8 cellular contexts compared by ENCODE assay signal in the genomic region with DNA sequence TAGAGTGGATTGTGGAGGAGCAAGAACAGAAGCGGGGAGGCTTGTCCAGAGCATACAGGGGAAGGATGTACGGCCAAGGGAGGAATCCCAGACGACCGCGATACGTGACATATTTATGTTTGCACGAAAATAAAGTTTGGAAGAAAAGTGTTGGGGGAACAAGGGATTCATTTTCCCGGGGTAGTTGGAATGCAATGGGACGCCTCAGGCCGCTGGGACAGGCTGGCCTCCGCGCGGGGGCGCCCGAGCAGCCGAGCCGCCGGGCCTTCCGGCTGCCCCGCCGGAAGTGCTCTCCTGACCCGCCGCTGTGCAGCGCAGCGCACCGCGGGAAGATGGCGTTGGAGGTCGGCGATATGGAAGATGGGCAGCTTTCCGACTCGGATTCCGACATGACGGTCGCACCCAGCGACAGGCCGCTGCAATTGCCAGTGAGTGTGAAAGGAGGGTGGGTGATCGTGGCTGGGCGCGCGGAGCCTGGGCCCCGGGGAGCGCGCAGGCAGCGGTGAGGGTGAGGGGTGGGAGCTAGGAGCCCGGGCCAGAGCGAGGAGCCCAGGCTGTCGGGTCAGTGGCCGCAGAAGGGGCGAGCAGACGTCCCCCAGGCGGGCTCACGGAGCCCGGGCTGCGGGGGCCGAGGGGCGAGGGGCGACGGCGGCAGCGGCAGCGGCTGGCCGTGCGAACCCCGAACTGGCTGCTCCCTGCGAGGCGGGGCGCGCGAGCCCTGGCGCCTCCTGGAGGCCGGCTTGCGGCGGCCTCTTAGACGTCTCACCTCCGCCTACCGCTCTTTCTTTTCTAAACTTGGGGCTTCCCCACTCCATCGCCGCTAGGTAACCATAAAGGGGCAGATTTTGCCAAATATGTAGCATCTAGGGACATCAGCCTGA. TPM values are rescaled to one million over a fixed set of nuclear protein-coding genes. Genes with fewer than 3 reads are reported as not detected.
DNase-seq lines count a peak whose midpoint lies in the region; ATAC-seq and TF ChIP-seq lines count a peak whose summit lies in the region.

A gene with protein sequence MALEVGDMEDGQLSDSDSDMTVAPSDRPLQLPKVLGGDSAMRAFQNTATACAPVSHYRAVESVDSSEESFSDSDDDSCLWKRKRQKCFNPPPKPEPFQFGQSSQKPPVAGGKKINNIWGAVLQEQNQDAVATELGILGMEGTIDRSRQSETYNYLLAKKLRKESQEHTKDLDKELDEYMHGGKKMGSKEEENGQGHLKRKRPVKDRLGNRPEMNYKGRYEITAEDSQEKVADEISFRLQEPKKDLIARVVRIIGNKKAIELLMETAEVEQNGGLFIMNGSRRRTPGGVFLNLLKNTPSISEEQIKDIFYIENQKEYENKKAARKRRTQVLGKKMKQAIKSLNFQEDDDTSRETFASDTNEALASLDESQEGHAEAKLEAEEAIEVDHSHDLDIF (plus strand): TSS at position 317 of the 881 bp plus-strand sequence. CDS start 16 bp downstream, at position 333.

- H3K4me1 ChIP-seq in IMR-90 (ENCODE audit: control insufficient read depth, insufficient read depth, low read length) (peaks cover 4% of the 10 kb centered on the region), RWPE2 (ENCODE audit: insufficient read depth, poor library complexity, severe bottlenecking) (peaks cover 36% of the 10 kb centered on the region), neuron (ENCODE audit: insufficient read depth, low read length) (peaks cover 18% of the 10 kb centered on the region)

- peaks cover 3% of the 10 kb centered on the region; the same call in 1 of the 2 replicates for H3K9me1 ChIP-seq in IMR-90 (ENCODE audit: insufficient read depth, low read length)

- peak within 1 kb of the TSS; percentile 72 for H3K18ac ChIP-seq in IMR-90 (ENCODE audit: low read depth, low read length)

- H3K27ac ChIP-seq in IMR-90 (ENCODE audit: insufficient read depth, low read length) (peak within 1 kb of the TSS; percentile 94), RWPE2 (ENCODE audit: poor library complexity, severe bottlenecking) (peak within 1 kb of the TSS; percentile 72)

- peak within 1 kb of the TSS; percentile 96 for H4K5ac ChIP-seq in IMR-90 (ENCODE audit: low read depth, low read length)

- dilution Hi-C loops in IMR-90 (cut with HindIII; ENCODE audit: low sequenced_read_pairs, unreplicated experiment), result no loop called here

- H3K56ac ChIP-seq in IMR-90 (ENCODE audit: extremely low read depth, insufficient read depth, low read length), result peak within 1 kb of the TSS; percentile 85; the same call in 1 of the 2 replicates

- peaks cover 4% of the 10 kb centered on the region; the same call in 1 of the 2 replicates for H4K20me1 ChIP-seq in IMR-90 (ENCODE audit: insufficient read depth, low read length)

- TF ChIP-seq POLR2A in IMR-90 (IDR thresholded peaks at IDR 0.05; ENCODE audit: low read depth, low read length), result peak; percentile 40; the same call in 1 of the 2 replicates

- peak within 1 kb of the TSS; percentile 94 for H3K4me2 ChIP-seq in IMR-90 (ENCODE audit: low read depth, low read length)

- H2BK5ac ChIP-seq in IMR-90 (ENCODE audit: low read depth, low read length, poor library complexity, severe bottlenecking), result peak within 1 kb of the TSS; percentile 88

- peak within 1 kb of the TSS; percentile 91 for H4K91ac ChIP-seq in IMR-90 (ENCODE audit: insufficient read depth, low read depth, low read length)

- CTCF ChIA-PET in IMR-90 (lab: Yijun Ruan, JAX), result interaction anchor here (0.7 to 1.6 kb wide), 3 partner anchors 13 to 259 kb away, joined by 4 to 5 read pairs (median 5); no protein-coding TSS in a partner anchor

- H3K79me1 ChIP-seq in IMR-90 (ENCODE audit: low read depth in 1 of 2, low read length in 2 of 2), result peaks cover 11 to 24% of the 10 kb centered on the region in 2 experiments; a peak in 3 of 4 replicates

- no TSS peak for BruUV-seq in IMR-90 (replicated peaks; lab: Mats Ljungman, UMichigan)

- H3K4ac ChIP-seq in IMR-90 (ENCODE audit: low read depth, low read length), result peak within 1 kb of the TSS; percentile 99

- 4% methylated on average over 23 of the region's 79 CpGs; no CpG with 5 or more reads in 1 of the 2 experiments for WGBS in IMR-90 (ENCODE audit: extremely low coverage in 2 of 2, insufficient read length in 1 of 2), 2 experiments

- ATAC-seq in GM21528 (IDR thresholded peaks at IDR 0.05; ENCODE audit: low FRiP score, unreplicated experiment), result peak; percentile 99
- peak; percentile 98 for ATAC-seq in IMR-90 (ENCODE audit: low read depth)
- peak; percentile 92 for ATAC-seq in RWPE2 (ENCODE audit: low read depth)

- H2BK15ac ChIP-seq in IMR-90 (ENCODE audit: low read depth, low read length), result peak within 1 kb of the TSS; percentile 69; the same call in 2 of the 3 replicates

- H3K36me3 ChIP-seq in IMR-90 (ENCODE audit: control insufficient read depth, insufficient read depth, low read length), result peaks cover 13% of the 10 kb centered on the region
- H3K36me3 ChIP-seq in RWPE2 (ENCODE audit: low read depth), result peaks cover 36% of the 10 kb centered on the region
- peaks cover 25% of the 10 kb centered on the region for H3K36me3 ChIP-seq in neuron (ENCODE audit: insufficient read depth, low read length)

- POLR2A ChIA-PET in IMR-90 (lab: Charles Lee; ENCODE audit: unreplicated experiment), result no interaction called here

- in situ Hi-C loops in IMR-90 (cut with MboI; ENCODE audit: low sequenced_read_pairs), result no loop called here

- H2BK120ac ChIP-seq in IMR-90 (ENCODE audit: low read depth, low read length), result peak within 1 kb of the TSS; percentile 78

- peak within 1 kb of the TSS; percentile 91 for H3K23ac ChIP-seq in IMR-90 (ENCODE audit: low read depth, low read length)

- H3K27me3 ChIP-seq in IMR-90 (ENCODE audit: control insufficient read depth, insufficient read depth, low read length) (no peaks in the 10 kb centered on the region), RWPE2 (ENCODE audit: insufficient read depth, poor library complexity, severe bottlenecking) (no peaks in the 10 kb centered on the region), neuron (ENCODE audit: insufficient read depth, low read length) (no peaks in the 10 kb centered on the region)

- H3K9me3 ChIP-seq in IMR-90 (ENCODE audit: control insufficient read depth, insufficient read depth, low read length) (no peaks in the 10 kb centered on the region), RWPE2 (ENCODE audit: severe bottlenecking) (no peaks in the 10 kb centered on the region), neuron (ENCODE audit: low read length) (no peaks in the 10 kb centered on the region)

- DNase-seq in DMS79 treated with DMSO at 0.1 percent for 48 hours (lab: John Stamatoyannopoulos, UW) (peak; percentile 25), IMR-90 (peak; percentile 76), RWPE2 (ENCODE audit: low spot score) (peak; percentile 83), foreskin fibroblast (peak; percentile 85 to 94)
- DNase-seq in activated effector memory CD4-positive, alpha-beta T cell treated with anti-CD3 and anti-CD28 coated beads, Interleukin-2, amount 50 U/mL, for 16 hours, result peak; percentile 91

- H3K9ac ChIP-seq in IMR-90 (ENCODE audit: low read depth, low read length), result peak within 1 kb of the TSS; percentile 94

- peak within 1 kb of the TSS; percentile 76; the same call in 1 of the 2 replicates for H2BK20ac ChIP-seq in IMR-90 (ENCODE audit: low read depth, low read length)

- peak within 1 kb of the TSS; percentile 100 for H2AFZ ChIP-seq in IMR-90 (replicated peaks; ENCODE audit: low read length, poor library complexity)
- H2AFZ ChIP-seq in neuron (ENCODE audit: low read depth, low read length), result peak within 1 kb of the TSS; percentile 89

- H3K14ac ChIP-seq in IMR-90 (replicated peaks; ENCODE audit: low read depth, low read length), result peak within 1 kb of the TSS; percentile 97

- peak within 1 kb of the TSS; percentile 86 for H2AK5ac ChIP-seq in IMR-90 (ENCODE audit: low read depth, low read length)

- H3K4me3 ChIP-seq in IMR-90 (ENCODE audit: insufficient read depth, low read depth, low read length), result peak within 1 kb of the TSS; percentile 94
- H3K4me3 ChIP-seq in RWPE2 (ENCODE audit: severe bottlenecking), result peak within 1 kb of the TSS; percentile 99
- peak within 1 kb of the TSS; percentile 83 to 97 for H3K4me3 ChIP-seq in foreskin fibroblast (ENCODE audit: low read depth in 1 of 2, low read length in 2 of 2)
- peak within 1 kb of the TSS; percentile 90 for H3K4me3 ChIP-seq in neuron (ENCODE audit: low read length)

- peak; percentile 38 for TF ChIP-seq RAD21 in IMR-90 (IDR thresholded peaks at IDR 0.05; ENCODE audit: low read length)

- H4K8ac ChIP-seq in IMR-90 (ENCODE audit: low read depth in 2 of 2, low read length in 2 of 2), result peak within 1 kb of the TSS; percentile 91 to 99

- peak; percentile 92 for TF ChIP-seq CTCF in IMR-90 (conservative IDR thresholded peaks at IDR 0.05; ENCODE audit: low read depth, low read length)
- TF ChIP-seq CTCF in RWPE2 (IDR thresholded peaks at IDR 0.05; ENCODE audit: poor library complexity, severe bottlenecking), result peak; percentile 99
- peak; percentile 87 for TF ChIP-seq CTCF in foreskin fibroblast (IDR thresholded peaks at IDR 0.05; ENCODE audit: low read depth, low read length)
- TF ChIP-seq CTCF in subcutaneous adipose tissue (IDR thresholded peaks at IDR 0.05; ENCODE audit: low read depth), result no peak

- peak within 1 kb of the TSS; percentile 93 for H2AK9ac ChIP-seq in IMR-90 (replicated peaks; ENCODE audit: low read depth, low read length, poor library complexity)

- intact Hi-C loops in IMR-90 (cut with micrococcal nuclease), result loop anchor here (1.0 to 2.0 kb wide), 2 partner anchors 202 to 262 kb away; no protein-coding TSS in a partner anchor

TF ChIP-seq in IMR-90, 13 proteins besides CTCF, POLR2A, EP300 and RAD21 (continues in another document):
- TF ChIP-seq, protein P1, sequence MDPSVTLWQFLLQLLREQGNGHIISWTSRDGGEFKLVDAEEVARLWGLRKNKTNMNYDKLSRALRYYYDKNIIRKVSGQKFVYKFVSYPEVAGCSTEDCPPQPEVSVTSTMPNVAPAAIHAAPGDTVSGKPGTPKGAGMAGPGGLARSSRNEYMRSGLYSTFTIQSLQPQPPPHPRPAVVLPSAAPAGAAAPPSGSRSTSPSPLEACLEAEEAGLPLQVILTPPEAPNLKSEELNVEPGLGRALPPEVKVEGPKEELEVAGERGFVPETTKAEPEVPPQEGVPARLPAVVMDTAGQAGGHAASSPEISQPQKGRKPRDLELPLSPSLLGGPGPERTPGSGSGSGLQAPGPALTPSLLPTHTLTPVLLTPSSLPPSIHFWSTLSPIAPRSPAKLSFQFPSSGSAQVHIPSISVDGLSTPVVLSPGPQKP (IDR thresholded peaks at IDR 0.05; ENCODE audit: borderline replicate concordance, low read depth, low read length), result no peak
- TF ChIP-seq RCOR1 (IDR thresholded peaks at IDR 0.05; ENCODE audit: insufficient replicate concordance, low read length), result no peak
- peak; percentile 46 for TF ChIP-seq SMC3 (IDR thresholded peaks at IDR 0.05; ENCODE audit: low read depth, low read length)
- no peak for TF ChIP-seq NFE2L2 (IDR thresholded peaks at IDR 0.05; ENCODE audit: low read depth, low read length)
- peak; percentile 60; the same call in 1 of the 2 replicates for TF ChIP-seq CHD1 (IDR thresholded peaks at IDR 0.05; ENCODE audit: low read depth, low read length)

RNA-seq across cellular contexts. Expression of the gene that starts here (rescaled TPM):
- 46.4 and 104 TPM in 2 replicates for total RNA-seq in IMR-90 (2012; rRNA removed)
- polyA plus RNA-seq in IMR-90 (2012; rRNA removed), result 25.7 and 32.5 TPM in 2 replicates
- 7.7 and 10.6 TPM in 2 replicates for polyA plus RNA-seq in IMR-90 (2012; cell fraction: cytosol; rRNA removed)
- polyA plus RNA-seq in IMR-90 (2012; cell fraction: nucleus; rRNA removed; ENCODE audit: low replicate concordance), result 1.8 and 4.3 TPM in 2 replicates
- 10 to 100 TPM; 53.5 to 85.3 (median 70.8) TPM for total RNA-seq in subcutaneous adipose tissue

Comparison
In these comparisons a context has a peak if more than half of its experiments do, and no peak if none do; other contexts are left out.
1. Peak in every context shown above with its lines: DNase-seq, ATAC-seq, H3K4me3 ChIP-seq and H3K27ac ChIP-seq.
2. DNase-seq: peak in every context shown above with its lines; median percentile 91 in activated effector memory CD4-positive, alpha-beta T cell treated with anti-CD3 and anti-CD28 coated beads, Interleukin-2, amount 50 U/mL, for 16 hours; 90 in foreskin fibroblast; 83 in RWPE2; 76 in IMR-90; 25 in DMS79 treated with DMSO at 0.1 percent for 48 hours.